Comparison of ENCODE assay signal across 10 cellular contexts in genomic region chr16:28492511-28492910, GRCh38. TPM values are rescaled to one million over a fixed set of nuclear protein-coding genes. Genes with fewer than 3 reads are reported as not detected.
A peak's percentile ranks its signal among the peaks of the same experiment; 100 is the strongest.
DNase-seq lines count a peak whose midpoint lies in the region; ATAC-seq, FAIRE-seq and TF ChIP-seq lines count a peak whose summit lies in the region.
"Had no signal": no experiment of that assay in that cellular context is flagged by ENCODE, and none has a peak within 500 bp of the region (broad histone marks: within the 10 kb centered on the region; RNA-seq: fewer than 3 reads in every experiment).

No MANE protein-coding gene starts in this region.

- peak overlapping the region; percentile 94 to 99 for H3K4me3 ChIP-seq in kidney (ENCODE audit: low read length in 2 of 2)
- peak overlapping the region; percentile 84 to 94 (median 90) for H3K4me3 ChIP-seq in stomach

- H3K27ac Mint-ChIP-seq in activated naive CD4-positive, alpha-beta T cell treated with anti-CD3 and anti-CD28 coated beads, Interleukin-2, amount 50 U/mL, for 72 hours, result peak overlapping the region; percentile 96 to 99

- no peak for TF ChIP-seq EP300 in stomach (IDR thresholded peaks at IDR 0.05)

- H3K9me3 Mint-ChIP-seq in activated naive CD4-positive, alpha-beta T cell treated with anti-CD3 and anti-CD28 coated beads, Interleukin-2, amount 50 U/mL, for 72 hours, result no peaks in the 10 kb centered on the region

- 43 to 56% (median 51%) methylated on average over 4 of the region's 4 CpGs for WGBS in stomach, 5 donors

- H3K9me3 ChIP-seq in kidney (ENCODE audit: control insufficient read depth in 1 of 2, low read length in 2 of 2) (no peaks in the 10 kb centered on the region), stomach (no peaks in the 10 kb centered on the region)

- H3K4me1 ChIP-seq in kidney (ENCODE audit: control insufficient read depth in 1 of 2, insufficient read depth in 1 of 2, low read depth in 1 of 2, low read length in 2 of 2), result peaks cover 0 to 3% of the 10 kb centered on the region in 2 donors
- H3K4me1 ChIP-seq in stomach, result peaks cover 13 to 53% (median 22%) of the 10 kb centered on the region in 4 donors

- FAIRE-seq in kidney (lab: Jason Lieb, UNC), result no peak
- FAIRE-seq: A204.1 had no signal

- intact Hi-C loops in kidney (cut with DNase I) (loop anchor here (10.0 kb wide), 1 partner anchor 52 kb away; no protein-coding TSS in a partner anchor), stomach (cut with DNase I; ENCODE audit: low total_unique reads) (no loop called here), left colon (cut with DNase I, micrococcal nuclease) (no loop called here)

- H3K36me3 ChIP-seq in kidney (ENCODE audit: control insufficient read depth in 1 of 2, insufficient read depth in 2 of 2, low read length in 2 of 2), result peaks cover 4% of the 10 kb centered on the region in 2 donors
- peaks cover 21 to 26% (median 23%) of the 10 kb centered on the region in 4 donors for H3K36me3 ChIP-seq in stomach

- peak overlapping the region in 1 of 2 donors; percentile 97 for H3K9ac ChIP-seq in kidney (ENCODE audit: low read length in 2 of 2)

- no peak for TF ChIP-seq POLR2A in stomach (IDR thresholded peaks at IDR 0.05)

- H3K27ac ChIP-seq in kidney (ENCODE audit: low read depth in 2 of 2, low read length in 2 of 2), result peak overlapping the region; percentile 98
- H3K27ac ChIP-seq in stomach, result peak overlapping the region in 4 of 5 donors; percentile 90 to 94 (median 92)

- no peak for TF ChIP-seq CTCF in kidney (IDR thresholded peaks at IDR 0.05; ENCODE audit: borderline replicate concordance, extremely low read depth, insufficient read depth)
- no peak for TF ChIP-seq CTCF in stomach (IDR thresholded peaks at IDR 0.05)

- peaks cover 0 to 10% of the 10 kb centered on the region in 2 donors for H3K36me3 Mint-ChIP-seq in activated naive CD4-positive, alpha-beta T cell treated with anti-CD3 and anti-CD28 coated beads, Interleukin-2, amount 50 U/mL, for 72 hours

- peak; percentile 32 for DNase-seq in NCI-H526 treated with DMSO at 0.1 percent for 48 hours (lab: John Stamatoyannopoulos, UW)
- DNase-seq in NCI-H526 (lab: John Stamatoyannopoulos, UW), result no peak
- DNase-seq in activated naive CD4-positive, alpha-beta T cell treated with anti-CD3 and anti-CD28 coated beads, Interleukin-2, amount 50 U/mL, for 72 hours (ENCODE audit: low spot score in 2 of 2), result no peak
- DNase-seq in kidney, result no peak
- DNase-seq in stomach, result no peak
- no peak for DNase-seq in left colon
- DNase-seq in kidney tubule cell (ENCODE audit: low spot score), result no peak

- H3K27me3 ChIP-seq in stomach, result no peaks in the 10 kb centered on the region

- ATAC-seq in activated naive CD4-positive, alpha-beta T cell treated with anti-CD3 and anti-CD28 coated beads, Interleukin-2, amount 50 U/mL, for 72 hours, result no peak
- ATAC-seq in GM19023 (IDR thresholded peaks at IDR 0.05; ENCODE audit: unreplicated experiment), result no peak
- ATAC-seq in left colon, result no peak

RNA-seq across cellular contexts. Expression of gene CLN3, which starts 0.6 kb away (rescaled TPM):
- 10 to 100 TPM; 19.3 to 25.8 TPM for total RNA-seq in activated naive CD4-positive, alpha-beta T cell treated with anti-CD3 and anti-CD28 coated beads, Interleukin-2, amount 50 U/mL, for 72 hours
- total RNA-seq in kidney, result 35.0 TPM
- polyA plus RNA-seq in kidney (ENCODE audit: insufficient read depth, low read depth, low replicate concordance), result 54.1 TPM
- 10 to 100 TPM; 10.5 to 55.6 (median 22.8) TPM for total RNA-seq in stomach
- polyA plus RNA-seq in stomach, result 10 to 100 TPM in 2 of 3 donors, 1 to 10 TPM in 1; 6.6 to 25.0 (median 10.8) TPM
- 100 to 1,000 TPM in 1 of 2 donors, 10 to 100 TPM in 1; 84.0 to 142 TPM for total RNA-seq in left colon

RNA-seq across cellular contexts. Expression of gene APOBR, which starts 1.9 kb away (rescaled TPM):
- 1 to 10 TPM in 1 of 2 donors, under 1 TPM in 1; 0.93 to 2.9 TPM for total RNA-seq in activated naive CD4-positive, alpha-beta T cell treated with anti-CD3 and anti-CD28 coated beads, Interleukin-2, amount 50 U/mL, for 72 hours
- total RNA-seq in kidney, result 3.2 TPM
- 0.45 TPM for polyA plus RNA-seq in kidney (ENCODE audit: insufficient read depth, low read depth, low replicate concordance)
- total RNA-seq in stomach, result 10 to 100 TPM in 1 of 5 donors, 1 to 10 TPM in 2, not detected in 2; 1.1 to 86.9 (median 1.2) TPM
- 1 to 10 TPM in 1 of 3 donors, under 1 TPM in 2; 0.83 to 1.5 (median 0.92) TPM for polyA plus RNA-seq in stomach
- total RNA-seq in left colon, result 10 to 100 TPM; 49.8 to 96.0 TPM

RNA-seq across cellular contexts. Expression of gene IL27, which starts 14.1 kb away (rescaled TPM):
- not detected for total RNA-seq in activated naive CD4-positive, alpha-beta T cell treated with anti-CD3 and anti-CD28 coated beads, Interleukin-2, amount 50 U/mL, for 72 hours
- total RNA-seq in kidney (0.31 TPM), stomach (not detected), left colon (not detected)
- polyA plus RNA-seq in kidney (ENCODE audit: insufficient read depth, low read depth, low replicate concordance) (not detected), stomach (under 1 TPM in 1 of 3 donors, not detected in 2; 0.20 TPM)
- total RNA-seq: SK-MEL-5 had no signal

RNA-seq across cellular contexts. Expression of gene NPIPB7, which starts 20.4 kb away (rescaled TPM):
- under 1 TPM in 1 of 2 donors, not detected in 1; 0.19 TPM for total RNA-seq in activated naive CD4-positive, alpha-beta T cell treated with anti-CD3 and anti-CD28 coated beads, Interleukin-2, amount 50 U/mL, for 72 hours
- not detected for total RNA-seq in kidney
- not detected for polyA plus RNA-seq in kidney (ENCODE audit: insufficient read depth, low read depth, low replicate concordance)
- not detected for total RNA-seq in stomach
- polyA plus RNA-seq in stomach, result under 1 TPM in 1 of 3 donors, not detected in 2; 0.28 TPM
- under 1 TPM in 1 of 2 donors, not detected in 1; 0.21 TPM for total RNA-seq in left colon
- total RNA-seq: SK-MEL-5 had no signal

RNA-seq across cellular contexts. Expression of gene NUPR1, which starts 46.3 kb away (rescaled TPM):
- total RNA-seq in activated naive CD4-positive, alpha-beta T cell treated with anti-CD3 and anti-CD28 coated beads, Interleukin-2, amount 50 U/mL, for 72 hours, result not detected
- total RNA-seq in kidney (64.7 TPM), stomach (100 to 1,000 TPM in 1 of 5 donors, 10 to 100 TPM in 3, 1 to 10 TPM in 1; 4.2 to 251 (median 14.0) TPM), left colon (100 to 1,000 TPM in 1 of 2 donors, 10 to 100 TPM in 1; 52.2 to 106 TPM)
- polyA plus RNA-seq in kidney (ENCODE audit: insufficient read depth, low read depth, low replicate concordance) (125 TPM), stomach (100 to 1,000 TPM; 123 to 239 (median 126) TPM)
